Comparison of ENCODE assay signal across 1 cellular context in the genomic region with DNA sequence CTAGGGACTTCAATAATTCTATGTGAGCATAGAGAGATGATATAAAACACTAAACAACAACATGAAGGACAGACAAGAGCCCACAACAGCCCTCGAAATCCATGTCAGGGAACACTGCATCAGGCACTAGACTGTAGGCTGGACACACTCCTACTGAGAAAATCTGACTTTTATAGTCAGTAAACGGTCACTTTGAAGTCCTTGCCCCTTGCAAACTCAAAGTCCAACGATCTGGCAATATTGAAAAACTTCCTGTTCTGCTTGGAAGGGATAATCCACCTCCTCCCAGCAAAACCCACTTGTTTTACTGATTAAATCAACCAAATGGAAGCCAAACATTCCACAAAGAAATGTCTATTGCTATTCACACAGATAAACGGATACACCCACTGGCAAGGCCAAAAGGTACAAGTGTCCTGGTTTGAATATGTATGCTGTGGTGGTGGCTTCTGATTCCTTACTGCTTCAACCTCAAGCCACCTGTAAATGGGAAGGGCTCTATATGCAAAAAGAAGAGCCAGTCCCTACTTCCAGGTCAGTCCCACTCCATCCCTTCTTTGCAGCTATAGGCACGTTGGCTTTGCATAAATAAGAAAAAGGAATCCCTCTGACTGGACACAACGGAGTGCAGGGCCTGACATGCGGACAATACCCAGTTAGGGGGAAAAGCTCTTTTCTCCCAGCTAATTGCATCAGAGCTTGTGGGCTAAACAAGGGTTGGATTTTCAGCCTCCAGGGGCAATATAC.
A peak's percentile ranks its signal among the peaks of the same experiment; 100 is the strongest.
TF ChIP-seq lines count a peak whose summit lies in the region.

No MANE protein-coding gene starts in this region.

TF ChIP-seq in HepG2, 621 proteins besides CTCF, POLR2A, EP300 and RAD21 (continued from another document and continues in another):
- TF ChIP-seq ARID4A (CRISPR knock-in tag; IDR thresholded peaks at IDR 0.05; ENCODE audit: borderline replicate concordance) (peak; percentile 34; the same call in 1 of the 2 replicates), ZNF329 (CRISPR knock-in tag; IDR thresholded peaks at IDR 0.05; ENCODE audit: low read depth) (no peak), NKX3-1 (CRISPR knock-in tag; IDR thresholded peaks at IDR 0.05) (no peak), SIN3B (IDR thresholded peaks at IDR 0.05; ENCODE audit: low read length) (no peak; the same call in 1 of the 2 replicates), MLLT10 (CRISPR knock-in tag; IDR thresholded peaks at IDR 0.05) (no peak), JUN (CRISPR knock-in tag; IDR thresholded peaks at IDR 0.05) (peak; percentile 66; the same call in 1 of the 2 replicates), HOXA3 (CRISPR knock-in tag; IDR thresholded peaks at IDR 0.05) (peak; percentile 39; the same call in 1 of the 2 replicates), ZNF792 (CRISPR knock-in tag; IDR thresholded peaks at IDR 0.05) (0 out of 2 replicates have a peak, but pooled peaks have one; percentile 24), SSRP1 (CRISPR knock-in tag; IDR thresholded peaks at IDR 0.05) (no peak; the same call in 1 of the 2 replicates), ZNF879 (CRISPR knock-in tag; IDR thresholded peaks at IDR 0.05) (no peak), PLSCR1 (CRISPR knock-in tag; IDR thresholded peaks at IDR 0.05; ENCODE audit: borderline replicate concordance) (no peak), ZNF703 (CRISPR knock-in tag; IDR thresholded peaks at IDR 0.05; ENCODE audit: borderline replicate concordance) (no peak), ZNF619 (CRISPR knock-in tag; IDR thresholded peaks at IDR 0.05) (no peak), ERF (CRISPR knock-in tag; IDR thresholded peaks at IDR 0.05) (peak; percentile 86), ZNF816 (CRISPR knock-in tag; IDR thresholded peaks at IDR 0.05; ENCODE audit: borderline replicate concordance) (no peak), ZBTB3 (CRISPR knock-in tag; IDR thresholded peaks at IDR 0.05; ENCODE audit: borderline replicate concordance, low read depth) (no peak), ZMYM3 (CRISPR knock-in tag; IDR thresholded peaks at IDR 0.05) (peak; percentile 58; the same call in 1 of the 2 replicates), SOX5 (CRISPR knock-in tag; IDR thresholded peaks at IDR 0.05; ENCODE audit: borderline replicate concordance) (peak; percentile 96), JARID2 (CRISPR knock-in tag; IDR thresholded peaks at IDR 0.05; ENCODE audit: insufficient replicate concordance) (no peak), FOXA3 (CRISPR knock-in tag; IDR thresholded peaks at IDR 0.05) (peak; percentile 85), ZNF558 (CRISPR knock-in tag; IDR thresholded peaks at IDR 0.05; ENCODE audit: borderline replicate concordance) (no peak), ZMYM4 (CRISPR knock-in tag; IDR thresholded peaks at IDR 0.05) (no peak; the same call in none of the 2 replicates), PTBP1 (IDR thresholded peaks at IDR 0.05; ENCODE audit: low read depth, low read length, poor library complexity, severe bottlenecking) (no peak), TEAD3 (CRISPR knock-in tag; optimal IDR thresholded peaks at IDR 0.05; ENCODE audit: borderline replicate concordance) (peak; percentile 96), ZNF296 (CRISPR knock-in tag; conservative IDR thresholded peaks at IDR 0.05) (no peak), CHD2 (IDR thresholded peaks at IDR 0.05; ENCODE audit: low read depth, low read length) (no peak), ELK4 (CRISPR knock-in tag; IDR thresholded peaks at IDR 0.05; ENCODE audit: borderline replicate concordance) (no peak), JUNB (CRISPR knock-in tag; IDR thresholded peaks at IDR 0.05; ENCODE audit: borderline replicate concordance) (no peak), ETV6 (CRISPR knock-in tag; conservative IDR thresholded peaks at IDR 0.05) (no peak), KAT8 (CRISPR knock-in tag; IDR thresholded peaks at IDR 0.05) (peak; percentile 66), CBX5 (CRISPR knock-in tag; IDR thresholded peaks at IDR 0.05; ENCODE audit: borderline replicate concordance) (no peak; the same call in 1 of the 2 replicates), USF2 (IDR thresholded peaks at IDR 0.05; ENCODE audit: low read depth, low read length) (no peak), USF2 (CRISPR knock-in tag; IDR thresholded peaks at IDR 0.05; ENCODE audit: borderline replicate concordance) (no peak), AGO2 (optimal IDR thresholded peaks at IDR 0.05; ENCODE audit: low read depth, low read length) (no peak), GABPB1 (CRISPR knock-in tag; IDR thresholded peaks at IDR 0.05) (peak; percentile 27; the same call in 1 of the 2 replicates), MED13 (CRISPR knock-in tag; IDR thresholded peaks at IDR 0.05) (peak; percentile 76), ZNF292 (CRISPR knock-in tag; IDR thresholded peaks at IDR 0.05; ENCODE audit: borderline replicate concordance, low read depth) (no peak; the same call in 1 of the 2 replicates), ZNF7 (CRISPR knock-in tag; IDR thresholded peaks at IDR 0.05) (no peak), MBNL3 (CRISPR knock-in tag; conservative IDR thresholded peaks at IDR 0.05) (no peak)
- TF ChIP-seq, protein P1, sequence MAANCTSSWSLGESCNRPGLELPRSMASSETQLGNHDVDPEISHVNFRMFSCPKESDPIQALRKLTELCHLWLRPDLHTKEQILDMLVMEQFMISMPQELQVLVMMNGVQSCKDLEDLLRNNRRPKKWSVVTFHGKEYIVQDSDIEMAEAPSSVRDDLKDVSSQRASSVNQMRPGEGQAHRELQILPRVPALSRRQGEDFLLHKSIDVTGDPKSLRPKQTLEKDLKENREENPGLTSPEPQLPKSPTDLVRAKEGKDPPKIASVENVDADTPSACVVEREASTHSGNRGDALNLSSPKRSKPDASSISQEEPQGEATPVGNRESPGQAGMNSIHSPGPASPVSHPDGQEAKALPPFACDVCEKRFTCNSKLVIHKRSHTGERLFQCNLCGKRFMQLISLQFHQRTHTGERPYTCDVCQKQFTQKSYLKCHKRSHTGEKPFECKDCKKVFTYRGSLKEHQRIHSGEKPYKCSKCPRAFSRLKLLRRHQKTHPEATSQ (CRISPR knock-in tag; IDR thresholded peaks at IDR 0.05; ENCODE audit: borderline replicate concordance) = no peak; the same call in 1 of the 2 replicates
- TF ChIP-seq, protein P2, sequence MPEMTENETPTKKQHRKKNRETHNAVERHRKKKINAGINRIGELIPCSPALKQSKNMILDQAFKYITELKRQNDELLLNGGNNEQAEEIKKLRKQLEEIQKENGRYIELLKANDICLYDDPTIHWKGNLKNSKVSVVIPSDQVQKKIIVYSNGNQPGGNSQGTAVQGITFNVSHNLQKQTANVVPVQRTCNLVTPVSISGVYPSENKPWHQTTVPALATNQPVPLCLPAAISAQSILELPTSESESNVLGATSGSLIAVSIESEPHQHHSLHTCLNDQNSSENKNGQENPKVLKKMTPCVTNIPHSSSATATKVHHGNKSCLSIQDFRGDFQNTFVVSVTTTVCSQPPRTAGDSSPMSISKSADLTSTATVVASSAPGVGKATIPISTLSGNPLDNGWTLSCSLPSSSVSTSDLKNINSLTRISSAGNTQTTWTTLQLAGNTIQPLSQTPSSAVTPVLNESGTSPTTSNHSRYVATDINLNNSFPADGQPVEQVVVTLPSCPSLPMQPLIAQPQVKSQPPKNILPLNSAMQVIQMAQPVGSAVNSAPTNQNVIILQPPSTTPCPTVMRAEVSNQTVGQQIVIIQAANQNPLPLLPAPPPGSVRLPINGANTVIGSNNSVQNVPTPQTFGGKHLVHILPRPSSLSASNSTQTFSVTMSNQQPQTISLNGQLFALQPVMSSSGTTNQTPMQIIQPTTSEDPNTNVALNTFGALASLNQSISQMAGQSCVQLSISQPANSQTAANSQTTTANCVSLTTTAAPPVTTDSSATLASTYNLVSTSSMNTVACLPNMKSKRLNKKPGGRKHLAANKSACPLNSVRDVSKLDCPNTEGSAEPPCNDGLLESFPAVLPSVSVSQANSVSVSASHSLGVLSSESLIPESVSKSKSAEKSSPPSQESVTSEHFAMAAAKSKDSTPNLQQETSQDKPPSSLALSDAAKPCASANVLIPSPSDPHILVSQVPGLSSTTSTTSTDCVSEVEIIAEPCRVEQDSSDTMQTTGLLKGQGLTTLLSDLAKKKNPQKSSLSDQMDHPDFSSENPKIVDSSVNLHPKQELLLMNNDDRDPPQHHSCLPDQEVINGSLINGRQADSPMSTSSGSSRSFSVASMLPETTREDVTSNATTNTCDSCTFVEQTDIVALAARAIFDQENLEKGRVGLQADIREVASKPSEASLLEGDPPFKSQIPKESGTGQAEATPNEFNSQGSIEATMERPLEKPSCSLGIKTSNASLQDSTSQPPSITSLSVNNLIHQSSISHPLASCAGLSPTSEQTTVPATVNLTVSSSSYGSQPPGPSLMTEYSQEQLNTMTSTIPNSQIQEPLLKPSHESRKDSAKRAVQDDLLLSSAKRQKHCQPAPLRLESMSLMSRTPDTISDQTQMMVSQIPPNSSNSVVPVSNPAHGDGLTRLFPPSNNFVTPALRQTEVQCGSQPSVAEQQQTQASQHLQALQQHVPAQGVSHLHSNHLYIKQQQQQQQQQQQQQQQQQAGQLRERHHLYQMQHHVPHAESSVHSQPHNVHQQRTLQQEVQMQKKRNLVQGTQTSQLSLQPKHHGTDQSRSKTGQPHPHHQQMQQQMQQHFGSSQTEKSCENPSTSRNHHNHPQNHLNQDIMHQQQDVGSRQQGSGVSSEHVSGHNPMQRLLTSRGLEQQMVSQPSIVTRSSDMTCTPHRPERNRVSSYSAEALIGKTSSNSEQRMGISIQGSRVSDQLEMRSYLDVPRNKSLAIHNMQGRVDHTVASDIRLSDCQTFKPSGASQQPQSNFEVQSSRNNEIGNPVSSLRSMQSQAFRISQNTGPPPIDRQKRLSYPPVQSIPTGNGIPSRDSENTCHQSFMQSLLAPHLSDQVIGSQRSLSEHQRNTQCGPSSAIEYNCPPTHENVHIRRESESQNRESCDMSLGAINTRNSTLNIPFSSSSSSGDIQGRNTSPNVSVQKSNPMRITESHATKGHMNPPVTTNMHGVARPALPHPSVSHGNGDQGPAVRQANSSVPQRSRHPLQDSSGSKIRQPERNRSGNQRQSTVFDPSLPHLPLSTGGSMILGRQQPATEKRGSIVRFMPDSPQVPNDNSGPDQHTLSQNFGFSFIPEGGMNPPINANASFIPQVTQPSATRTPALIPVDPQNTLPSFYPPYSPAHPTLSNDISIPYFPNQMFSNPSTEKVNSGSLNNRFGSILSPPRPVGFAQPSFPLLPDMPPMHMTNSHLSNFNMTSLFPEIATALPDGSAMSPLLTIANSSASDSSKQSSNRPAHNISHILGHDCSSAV (CRISPR knock-in tag; IDR thresholded peaks at IDR 0.05; ENCODE audit: borderline replicate concordance) = no peak
- TF ChIP-seq, protein P3, sequence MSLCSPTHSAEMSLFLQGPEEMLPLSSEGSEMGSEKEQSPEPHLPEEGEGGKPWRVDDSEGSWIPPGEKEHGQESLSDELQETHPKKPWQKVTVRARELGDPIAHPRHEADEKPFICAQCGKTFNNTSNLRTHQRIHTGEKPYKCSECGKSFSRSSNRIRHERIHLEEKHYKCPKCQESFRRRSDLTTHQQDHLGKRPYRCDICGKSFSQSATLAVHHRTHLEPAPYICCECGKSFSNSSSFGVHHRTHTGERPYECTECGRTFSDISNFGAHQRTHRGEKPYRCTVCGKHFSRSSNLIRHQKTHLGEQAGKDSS (CRISPR knock-in tag; IDR thresholded peaks at IDR 0.05; ENCODE audit: borderline replicate concordance, low read depth) = peak; percentile 70
